ENCODE assay signal across 9 cellular contexts in the genomic region with DNA sequence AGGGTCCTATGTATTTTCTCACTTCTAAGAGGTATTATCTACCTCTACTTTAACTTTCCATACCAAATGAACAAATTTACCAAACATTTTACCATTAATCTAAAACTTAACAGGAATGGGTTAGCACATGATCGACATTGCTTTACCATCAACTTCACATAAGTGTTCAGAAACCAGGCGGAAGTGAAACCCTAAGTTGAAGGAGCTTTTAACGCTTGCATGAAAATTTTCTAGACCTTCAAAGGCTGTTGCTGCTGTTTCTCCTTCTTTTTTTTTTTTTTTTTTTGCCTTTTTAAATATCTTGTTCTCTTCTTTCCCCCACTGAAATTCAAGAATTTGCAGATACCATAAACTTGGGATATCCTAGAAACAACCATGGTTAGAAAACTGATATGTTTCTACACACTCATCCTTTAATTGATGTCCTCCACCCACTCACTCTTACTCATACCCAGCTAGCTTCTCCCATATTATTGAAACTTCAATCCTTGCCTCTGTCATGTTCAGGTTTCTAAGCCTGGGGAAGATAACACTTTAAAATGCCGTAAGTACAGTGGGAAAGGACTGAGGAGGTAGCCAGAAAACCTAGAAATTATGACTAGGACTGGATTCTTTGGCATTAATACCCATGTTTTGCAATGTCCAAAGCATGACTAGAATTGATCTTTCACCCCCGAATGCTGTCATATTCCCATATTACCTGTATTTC. TPM values are rescaled to one million over a fixed set of nuclear protein-coding genes. Genes with fewer than 3 reads are reported as not detected.
DNase-seq lines count a peak whose midpoint lies in the region; ATAC-seq and TF ChIP-seq lines count a peak whose summit lies in the region.
"Had no signal": no experiment of that assay in that cellular context is flagged by ENCODE, and none has a peak within 500 bp of the region (broad histone marks: within the 10 kb centered on the region; RNA-seq: fewer than 3 reads in every experiment).

No MANE protein-coding gene starts in this region.

- peak; percentile 91 for DNase-seq in RPMI8226
- DNase-seq in stimulated activated CD4-positive, alpha-beta T cell treated with anti-CD3 and anti-CD28 coated beads, Interleukin-15, amount 100 ng/mL, for 24 hours: no peak
- no peak for DNase-seq in nephron progenitor cell
- no peak for DNase-seq in PC-9
- no peak for DNase-seq in sigmoid colon
- DNase-seq: lower lobe of right lung had no signal

- no peaks in the 10 kb centered on the region for H3K27me3 ChIP-seq in neutrophil
- H3K27me3 ChIP-seq in PC-9 (ENCODE audit: insufficient read depth, low read depth): no peaks in the 10 kb centered on the region
- no peaks in the 10 kb centered on the region for H3K27me3 ChIP-seq in sigmoid colon

- POLR2A ChIA-PET in PC-9 (lab: Charles Lee; ENCODE audit: unreplicated experiment): no interaction called here

- BruUV-seq in PC-9 (replicated peaks; lab: Mats Ljungman, UMichigan): no TSS peak

- H3K27ac ChIP-seq in neutrophil (peak overlapping the region; percentile 47), PC-9 (no peak overlapping the region), sigmoid colon (no peak overlapping the region)
- H3K27ac ChIP-seq: lower lobe of right lung had no signal

- H3K4me3 ChIP-seq in neutrophil (ENCODE audit: low read depth in 1 of 2, low read length in 1 of 2) (no peak overlapping the region), PC-9 (no peak overlapping the region), sigmoid colon (no peak overlapping the region)
- H3K4me3 ChIP-seq: lower lobe of right lung had no signal

- TF ChIP-seq CTCF in neutrophil (IDR thresholded peaks at IDR 0.05) (no peak), nephron progenitor cell (IDR thresholded peaks at IDR 0.05) (no peak), PC-9 (conservative IDR thresholded peaks at IDR 0.05) (no peak), sigmoid colon (IDR thresholded peaks at IDR 0.05) (no peak)

- no peak overlapping the region for H2AFZ ChIP-seq in PC-9

- CTCF ChIA-PET in PC-9 (lab: Charles Lee): no interaction called here

- no peak overlapping the region for H3K4me2 ChIP-seq in PC-9

- TF ChIP-seq POLR2A in sigmoid colon (IDR thresholded peaks at IDR 0.05): no peak

- WGBS in sigmoid colon, 2 donors: 67 to 77% methylated on average over 5 of the region's 5 CpGs

- H3K9me2 ChIP-seq in PC-9 (ENCODE audit: insufficient read depth): no peaks in the 10 kb centered on the region

- no peak for TF ChIP-seq EP300 in sigmoid colon (IDR thresholded peaks at IDR 0.05)

- no peaks in the 10 kb centered on the region for H3K27me3 Mint-ChIP-seq in nephron progenitor cell (ENCODE audit: low read depth, poor library complexity)

- no peaks in the 10 kb centered on the region for H3K4me1 Mint-ChIP-seq in nephron progenitor cell

- no peaks in the 10 kb centered on the region for H3K79me2 ChIP-seq in PC-9 (ENCODE audit: low read depth)

- intact Hi-C loops in PC-9 (cut with micrococcal nuclease; ENCODE audit: unreplicated experiment): no loop called here
- intact Hi-C loops in sigmoid colon (cut with DNase I): no loop called here

- H3K9me3 ChIP-seq in neutrophil (no peaks in the 10 kb centered on the region), PC-9 (ENCODE audit: insufficient read depth, low read depth) (no peaks in the 10 kb centered on the region), sigmoid colon (no peaks in the 10 kb centered on the region)
- H3K9me3 ChIP-seq: lower lobe of right lung had no signal

- H3K4me1 ChIP-seq in neutrophil (ENCODE audit: control insufficient read depth in 1 of 2, insufficient read depth in 1 of 2, low read depth in 1 of 2, low read length in 1 of 2): peaks cover 18 to 32% of the 10 kb centered on the region in 2 experiments
- no peaks in the 10 kb centered on the region for H3K4me1 ChIP-seq in PC-9 (replicated peaks; ENCODE audit: insufficient read depth)
- peaks cover 0 to 9% (median 3%) of the 10 kb centered on the region in 4 donors for H3K4me1 ChIP-seq in sigmoid colon

- no peaks in the 10 kb centered on the region for H3K9me3 Mint-ChIP-seq in nephron progenitor cell

- ATAC-seq in GM18858 (IDR thresholded peaks at IDR 0.05; ENCODE audit: unreplicated experiment) (peak; percentile 71), HG02610 (IDR thresholded peaks at IDR 0.05; ENCODE audit: unreplicated experiment) (peak; percentile 82)

- no peaks in the 10 kb centered on the region for H3F3A ChIP-seq in PC-9 (ENCODE audit: insufficient read depth, low read depth)

- H3K36me3 ChIP-seq in neutrophil: no peaks in the 10 kb centered on the region
- no peaks in the 10 kb centered on the region for H3K36me3 ChIP-seq in PC-9 (ENCODE audit: low read depth)
- no peaks in the 10 kb centered on the region for H3K36me3 ChIP-seq in sigmoid colon
- H3K36me3 ChIP-seq: lower lobe of right lung had no signal

- H3K4me3 Mint-ChIP-seq in nephron progenitor cell: no peak overlapping the region

- no peaks in the 10 kb centered on the region for H3K36me3 Mint-ChIP-seq in nephron progenitor cell (ENCODE audit: low read depth)

- no peaks in the 10 kb centered on the region for H4K20me1 ChIP-seq in PC-9 (ENCODE audit: insufficient read depth)

- H3K27ac Mint-ChIP-seq in nephron progenitor cell: no peak overlapping the region

RNA-seq across cellular contexts. Expression of a gene that starts 24.7 kb away (rescaled TPM):
- total RNA-seq in PC-9 (2021) (8.7 and 10.7 TPM in 2 replicates), sigmoid colon (10 to 100 TPM; 23.5 to 46.0 (median 26.3) TPM)
- 1 to 10 TPM; 2.1 to 6.5 (median 4.8) TPM for polyA plus RNA-seq in sigmoid colon
